15 cellular contexts compared by ENCODE assay signal in genomic region chr13:30196025-30196424, GRCh38.
DNase-seq lines count a peak whose midpoint lies in the region; ATAC-seq and TF ChIP-seq lines count a peak whose summit lies in the region.
"Had no signal": no experiment of that assay in that cellular context is flagged by ENCODE, and none has a peak within 500 bp of the region (broad histone marks: within the 10 kb centered on the region; RNA-seq: fewer than 3 reads in every experiment).

No MANE protein-coding gene starts in this region.

- no peak overlapping the region for H3K4me3 Mint-ChIP-seq in Caco-2 (ENCODE audit: unreplicated experiment)
- H3K4me3 Mint-ChIP-seq: activated CD4-positive, alpha-beta T cell treated with anti-CD3 and anti-CD28 coated beads for 36 hours had no signal

- no peaks in the 10 kb centered on the region for H3K9me3 Mint-ChIP-seq in Caco-2 (ENCODE audit: unreplicated experiment)

- BruUV-seq in Caco-2 (replicated peaks; lab: Mats Ljungman, UMichigan), result no TSS peak

- intact Hi-C loops in upper lobe of right lung (cut with DNase I) (no loop called here), Caco-2 (cut with micrococcal nuclease; ENCODE audit: unreplicated experiment) (no loop called here)

- DNase-seq in Daoy (ENCODE audit: low read depth) (peak; percentile 68), M059J (ENCODE audit: low read depth) (peak; percentile 42), WERI-Rb-1 (peak; percentile 23), iPS-NIHi11 (ENCODE audit: low spot score) (peak; percentile 73), amygdala (lab: John Stamatoyannopoulos, UW) (no peak), upper lobe of right lung (no peak), glomerular visceral epithelial cell (ENCODE audit: extremely low spot score) (no peak), Caco-2 (no peak)
- DNase-seq: activated CD4-positive, alpha-beta T cell treated with anti-CD3 and anti-CD28 coated beads for 36 hours; activated effector memory CD4-positive, alpha-beta T cell treated with anti-CD3 and anti-CD28 coated beads, Interleukin-2, amount 50 U/mL, for 16 hours; head of caudate nucleus; midbrain; NCI-H2029 treated with DMSO at 0.1 percent for 48 hours; transverse colon had no signal

- H3K4me1 ChIP-seq in upper lobe of right lung (no peaks in the 10 kb centered on the region), Caco-2 (no peaks in the 10 kb centered on the region)
- H3K4me1 ChIP-seq: transverse colon had no signal

- no peaks in the 10 kb centered on the region for H3K9me3 ChIP-seq in WERI-Rb-1 (ENCODE audit: severe bottlenecking)
- H3K9me3 ChIP-seq in upper lobe of right lung, result no peaks in the 10 kb centered on the region
- no peaks in the 10 kb centered on the region for H3K9me3 ChIP-seq in Caco-2
- H3K9me3 ChIP-seq: transverse colon had no signal

- H3K4me3 ChIP-seq in WERI-Rb-1 (ENCODE audit: low read depth, low read length) (no peak overlapping the region), upper lobe of right lung (no peak overlapping the region), Caco-2 (ENCODE audit: low read depth, low read length) (no peak overlapping the region)
- H3K4me3 ChIP-seq: dorsolateral prefrontal cortex, transverse colon had no signal

- POLR2A ChIA-PET in Caco-2 (lab: Charles Lee), result no interaction called here

- H3K36me3 ChIP-seq in WERI-Rb-1 (no peaks in the 10 kb centered on the region), upper lobe of right lung (no peaks in the 10 kb centered on the region), Caco-2 (ENCODE audit: control insufficient read depth, insufficient read depth, low read length) (no peaks in the 10 kb centered on the region)
- H3K36me3 ChIP-seq: transverse colon had no signal

- no peaks in the 10 kb centered on the region for H3K4me1 Mint-ChIP-seq in Caco-2 (ENCODE audit: low read depth, unreplicated experiment)
- H3K4me1 Mint-ChIP-seq: activated CD4-positive, alpha-beta T cell treated with anti-CD3 and anti-CD28 coated beads for 36 hours had no signal

- H3K36me3 Mint-ChIP-seq in Caco-2 (ENCODE audit: insufficient read depth, unreplicated experiment), result no peaks in the 10 kb centered on the region

- no peaks in the 10 kb centered on the region for H3K27me3 Mint-ChIP-seq in Caco-2 (ENCODE audit: insufficient read depth, unreplicated experiment)
- H3K27me3 Mint-ChIP-seq: activated CD4-positive, alpha-beta T cell treated with anti-CD3 and anti-CD28 coated beads for 36 hours had no signal

- CTCF ChIA-PET in Caco-2 (lab: Charles Lee), result no interaction called here

- no peak overlapping the region for H3K27ac ChIP-seq in WERI-Rb-1
- H3K27ac ChIP-seq in upper lobe of right lung, result no peak overlapping the region
- H3K27ac ChIP-seq: dorsolateral prefrontal cortex, transverse colon had no signal

- TF ChIP-seq CTCF in WERI-Rb-1 (IDR thresholded peaks at IDR 0.05; ENCODE audit: low read depth, low read length) (no peak), upper lobe of right lung (IDR thresholded peaks at IDR 0.05) (no peak), Caco-2 (IDR thresholded peaks at IDR 0.05; ENCODE audit: insufficient read depth in 1 of 2, low read depth in 1 of 2, low read length in 1 of 2, severe bottlenecking in 1 of 2, unreplicated experiment in 1 of 2) (no peak)

- no peak overlapping the region for H3K27ac Mint-ChIP-seq in Caco-2 (ENCODE audit: unreplicated experiment)
- H3K27ac Mint-ChIP-seq: activated CD4-positive, alpha-beta T cell treated with anti-CD3 and anti-CD28 coated beads for 36 hours had no signal

- no peak for ATAC-seq in upper lobe of right lung
- ATAC-seq: activated CD4-positive, alpha-beta T cell treated with anti-CD3 and anti-CD28 coated beads for 36 hours had no signal

- H3K27me3 ChIP-seq in WERI-Rb-1 (ENCODE audit: insufficient read depth, low read depth, severe bottlenecking) (no peaks in the 10 kb centered on the region), upper lobe of right lung (no peaks in the 10 kb centered on the region), Caco-2 (replicated peaks; ENCODE audit: control insufficient read depth, insufficient read depth, low read length) (no peaks in the 10 kb centered on the region)
- H3K27me3 ChIP-seq: dorsolateral prefrontal cortex, transverse colon had no signal

Comparison
In these comparisons a context has a peak if more than half of its experiments do, and no peak if none do; other contexts are left out.
1. DNase-seq: peak in Daoy (single experiment), M059J (single experiment), WERI-Rb-1 (single experiment) and iPS-NIHi11 (single experiment); none in amygdala (0 of 56), upper lobe of right lung (single experiment), glomerular visceral epithelial cell (single experiment) and Caco-2 (0 of 2).